Comparison of ENCODE assay signal across 19 cellular contexts in genomic region chr14:42123526-42123925, GRCh38.
A peak's percentile ranks its signal among the peaks of the same experiment; 100 is the strongest.
DNase-seq lines count a peak whose midpoint lies in the region; ATAC-seq, FAIRE-seq and TF ChIP-seq lines count a peak whose summit lies in the region.
"Had no signal": no experiment of that assay in that cellular context is flagged by ENCODE, and none has a peak within 500 bp of the region (broad histone marks: within the 10 kb centered on the region; RNA-seq: fewer than 3 reads in every experiment).

No MANE protein-coding gene starts in this region.

- no peak overlapping the region for H3K27ac ChIP-seq in kidney (ENCODE audit: low read depth in 2 of 2, low read length in 2 of 2)
- H3K27ac ChIP-seq: BLaER1, C4-2B had no signal

- no peaks in the 10 kb centered on the region for H3K36me3 ChIP-seq in kidney (ENCODE audit: control insufficient read depth in 1 of 2, insufficient read depth in 2 of 2, low read length in 2 of 2)
- H3K36me3 ChIP-seq: BLaER1, HAP-1 had no signal

- peak; percentile 9 to 48 for DNase-seq in NCI-H446 (lab: John Stamatoyannopoulos, UW)
- DNase-seq in NCI-H69 (lab: John Stamatoyannopoulos, UW), result peak; percentile 9
- no peak for DNase-seq in kidney
- DNase-seq in AML-193 (lab: John Stamatoyannopoulos, UW), result no peak
- DNase-seq: Caco-2; CD4-positive, CD25-positive, alpha-beta regulatory T cell; CD8-positive, alpha-beta T cell; DMS53; DMS79 treated with DMSO at 0.1 percent for 48 hours; HFFc6 had no signal

- H3K4me1 ChIP-seq in kidney (ENCODE audit: control insufficient read depth in 1 of 2, insufficient read depth in 1 of 2, low read depth in 1 of 2, low read length in 2 of 2), result no peaks in the 10 kb centered on the region
- H3K4me1 ChIP-seq: BLaER1, Caco-2, HAP-1 had no signal

- H3K4me3 ChIP-seq in kidney (ENCODE audit: low read length in 2 of 2), result no peak overlapping the region
- H3K4me3 ChIP-seq: BLaER1, GM23338, HAP-1 had no signal

- H3K9me3 ChIP-seq in kidney (ENCODE audit: control insufficient read depth in 1 of 2, low read length in 2 of 2), result peaks cover 0 to 3% of the 10 kb centered on the region in 2 donors
- H3K9me3 ChIP-seq: BLaER1, Caco-2, HAP-1 had no signal

- TF ChIP-seq CTCF in kidney (IDR thresholded peaks at IDR 0.05; ENCODE audit: borderline replicate concordance, extremely low read depth, insufficient read depth), result no peak

- ATAC-seq in GM18907 (IDR thresholded peaks at IDR 0.05; ENCODE audit: unreplicated experiment), result no peak
- no peak for ATAC-seq in HG02678 (IDR thresholded peaks at IDR 0.05; ENCODE audit: unreplicated experiment)
- ATAC-seq: CD8-positive, alpha-beta T cell; GM23338 had no signal

- intact Hi-C loops in kidney (cut with DNase I), result no loop called here

- FAIRE-seq in kidney (lab: Jason Lieb, UNC), result peak; percentile 17
- FAIRE-seq: GM12892, GM19239, H54 had no signal

- no peak overlapping the region for H3K9ac ChIP-seq in kidney (ENCODE audit: low read length in 2 of 2)
- H3K9ac ChIP-seq: BLaER1 had no signal

Comparison
In these comparisons a context has a peak if more than half of its experiments do, and no peak if none do; other contexts are left out.
1. DNase-seq: peak in NCI-H446 (2 of 2) and NCI-H69 (single experiment); none in kidney (single experiment) and AML-193 (0 of 2).